ENCODE assay signal across 12 cellular contexts in genomic region chr5:140189977-140190867, GRCh38. TPM values are rescaled to one million over a fixed set of nuclear protein-coding genes. Genes with fewer than 3 reads are reported as not detected.
DNase-seq lines count a peak whose midpoint lies in the region; TF ChIP-seq lines count a peak whose summit lies in the region.
"Had no signal": no experiment of that assay in that cellular context is flagged by ENCODE, and none has a peak within 500 bp of the region (broad histone marks: within the 10 kb centered on the region; RNA-seq: fewer than 3 reads in every experiment).

No MANE protein-coding gene starts in this region.

- H3K18ac ChIP-seq in neuronal stem cell (ENCODE audit: low read length) = no peak overlapping the region

- peaks cover 0 to 4% of the 10 kb centered on the region in 2 donors for H3K36me3 ChIP-seq in neuronal stem cell (replicated peaks in 1 of 2; ENCODE audit: control insufficient read depth in 2 of 2, insufficient read depth in 2 of 2, low read length in 2 of 2)

- DNase-seq in Caki2 (ENCODE audit: low read depth) (peak; percentile 70), SW480 (ENCODE audit: low spot score) (peak; percentile 77), fibroblast of the aortic adventitia (ENCODE audit: low read depth) (peak; percentile 83), neuronal stem cell (ENCODE audit: low spot score) (no peak), iPS-NIHi11 (ENCODE audit: low spot score) (no peak), G401 (ENCODE audit: low spot score) (no peak), posterior cingulate gyrus (no peak)
- DNase-seq in NK-92 treated with Interleukin-12 subunit alpha and Interleukin-12 subunit beta, amount 100 ng/mL, for 24 hours (lab: John Stamatoyannopoulos, UW) = no peak
- DNase-seq: CD4-positive, CD25-positive, alpha-beta regulatory T cell; cerebellar nuclear complex; NCI-H526 treated with DMSO at 0.1 percent for 48 hours had no signal

- in situ Hi-C loops in Caki2 (cut with HindIII; ENCODE audit: low pct_unique_long_range_greater_than_20kb, low sequenced_read_pairs) (no loop called here), G401 (cut with HindIII; ENCODE audit: low sequenced_read_pairs) (no loop called here)

- H2BK5ac ChIP-seq in neuronal stem cell (ENCODE audit: low read length) = no peak overlapping the region

- H2BK120ac ChIP-seq in neuronal stem cell (ENCODE audit: low read depth, low read length) = no peak overlapping the region

- intact Hi-C loops in posterior cingulate gyrus (cut with DNase I) = no loop called here

- H4K8ac ChIP-seq in neuronal stem cell (ENCODE audit: low read depth, low read length) = no peak overlapping the region

- no peaks in the 10 kb centered on the region for H3K79me1 ChIP-seq in neuronal stem cell (ENCODE audit: low read depth, low read length)

- H3K9me3 ChIP-seq in neuronal stem cell (replicated peaks in 1 of 2; ENCODE audit: control insufficient read depth in 2 of 2, insufficient read depth in 1 of 2, low read depth in 1 of 2, low read length in 2 of 2) = no peaks in the 10 kb centered on the region

- no peak overlapping the region for H2BK12ac ChIP-seq in neuronal stem cell (ENCODE audit: low read length)

- H3K9ac ChIP-seq in neuronal stem cell (ENCODE audit: low read depth, low read length, poor library complexity) = no peak overlapping the region
- H3K9ac ChIP-seq: KMS-11 had no signal

- peaks cover 7 to 11% of the 10 kb centered on the region in 2 donors for H3K4me1 ChIP-seq in neuronal stem cell (ENCODE audit: control insufficient read depth in 2 of 2, insufficient read depth in 1 of 2, low read depth in 1 of 2, low read length in 2 of 2)

- H3K23ac ChIP-seq in neuronal stem cell (ENCODE audit: low read depth, low read length, poor library complexity) = no peak overlapping the region

- H3K4ac ChIP-seq in neuronal stem cell (ENCODE audit: low read length) = no peak overlapping the region

- TF ChIP-seq CTCF in fibroblast of the aortic adventitia (IDR thresholded peaks at IDR 0.05; ENCODE audit: insufficient read depth, low read length) = no peak

- H4K91ac ChIP-seq in neuronal stem cell (ENCODE audit: low read depth, low read length, poor library complexity) = no peak overlapping the region

- H2AK5ac ChIP-seq in neuronal stem cell (ENCODE audit: low read depth, low read length) = no peak overlapping the region

- no peaks in the 10 kb centered on the region for H3K27me3 ChIP-seq in neuronal stem cell (ENCODE audit: control insufficient read depth in 3 of 3, insufficient read depth in 3 of 3, low read depth in 1 of 3, low read length in 3 of 3)

- peak overlapping the region; percentile 24 for H3K27ac ChIP-seq in neuronal stem cell (replicated peaks; ENCODE audit: low read length)
- H3K27ac ChIP-seq: KMS-11 had no signal

- no peak overlapping the region for H3K14ac ChIP-seq in neuronal stem cell (ENCODE audit: low read length)

- no peak overlapping the region for H3K4me3 ChIP-seq in fibroblast of the aortic adventitia (ENCODE audit: low read depth, low read length)
- no peak overlapping the region for H3K4me3 ChIP-seq in neuronal stem cell (ENCODE audit: low read length in 2 of 2)

- no peak overlapping the region for H3K4me2 ChIP-seq in neuronal stem cell (ENCODE audit: insufficient read depth, low read length, poor library complexity, severe bottlenecking)
- H3K4me2 ChIP-seq: KMS-11 had no signal

- no peak overlapping the region for H2AFZ ChIP-seq in neuronal stem cell (ENCODE audit: low read length)

- no peak overlapping the region for H2BK15ac ChIP-seq in neuronal stem cell (ENCODE audit: low read length)

- no CpG with 5 or more reads among the region's 3 CpGs for WGBS in neuronal stem cell (ENCODE audit: extremely low coverage in 2 of 2, insufficient read length in 2 of 2, insufficient replicate concordance in 1 of 2), 2 donors

RNA-seq across cellular contexts. Expression of gene CYSTM1, which starts 15.2 kb away (rescaled TPM):
- total RNA-seq in Caki2 (2014; rRNA removed; shearing (Covaris generic); ENCODE audit: low replicate concordance) = 62.0 and 79.2 TPM in 2 replicates
- total RNA-seq in fibroblast of the aortic adventitia (ENCODE audit: low replicate concordance) = 35.8 and 43.4 TPM in 2 replicates
- 35.6 TPM for polyA plus RNA-seq in neuronal stem cell (2013, experiment 1 of 2)
- 35.7 TPM for polyA plus RNA-seq in neuronal stem cell (2013, experiment 2 of 2)
- total RNA-seq in G401 (2014; rRNA removed; shearing (Covaris generic)) = 46.1 and 53.8 TPM in 2 replicates

Comparison
In these comparisons a context has a peak if more than half of its experiments do, and no peak if none do; other contexts are left out.
1. DNase-seq: peak in Caki2 (single experiment), SW480 (single experiment) and fibroblast of the aortic adventitia (single experiment); none in neuronal stem cell (single experiment), iPS-NIHi11 (single experiment), G401 (single experiment), NK-92 treated with Interleukin-12 subunit alpha and Interleukin-12 subunit beta, amount 100 ng/mL, for 24 hours (single experiment) and posterior cingulate gyrus (0 of 10).